In the genomic region with DNA sequence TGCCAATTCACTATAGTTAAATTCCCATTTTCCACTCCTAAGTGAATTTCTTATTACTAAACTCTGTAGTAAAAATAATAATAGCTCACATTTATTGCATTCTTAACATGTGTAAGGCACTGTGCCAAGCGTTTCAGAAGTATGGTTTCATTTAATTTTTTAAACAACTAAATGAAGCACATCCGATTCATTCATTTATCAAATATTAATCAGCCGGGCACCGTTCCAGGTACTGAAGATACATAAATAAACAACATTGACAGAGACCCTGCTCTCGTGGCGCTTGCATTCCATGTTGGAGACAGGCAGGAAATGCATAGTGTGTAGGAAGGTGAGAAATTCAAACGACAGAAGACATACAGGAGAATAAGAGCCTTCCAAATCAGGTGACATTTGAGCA, we compare ENCODE assay signal across 16 cellular contexts.
"Had no signal": no experiment of that assay in that cellular context is flagged by ENCODE, and none has a peak within 500 bp of the region (broad histone marks: within the 10 kb centered on the region; RNA-seq: fewer than 3 reads in every experiment).

No MANE protein-coding gene starts in this region.

- H3K36me3 Mint-ChIP-seq: activated naive CD8-positive, alpha-beta T cell; naive thymus-derived CD8-positive, alpha-beta T cell had no signal

- H3K36me3 ChIP-seq: adrenal gland, left ventricle myocardium inferior, prostate gland, thoracic aorta, upper lobe of left lung had no signal

- H3K4me3 Mint-ChIP-seq: activated naive CD8-positive, alpha-beta T cell; endodermal cell; naive thymus-derived CD8-positive, alpha-beta T cell had no signal

- H3K27ac ChIP-seq: adrenal gland, coronary artery, left ventricle myocardium inferior, prostate gland, thoracic aorta, upper lobe of left lung had no signal

- H3K27ac Mint-ChIP-seq: activated naive CD8-positive, alpha-beta T cell; activated T-helper 2 cell treated with anti-CD3 and anti-CD28 coated beads, Interferon-gamma antibody, Interleukin-2, Interleukin-4, amounts not matched to agents 10 μg/mL and 5 μg/mL and 100 μg/mL, durations not matched to agents 14 hours and 24 hours and 36 hours; endodermal cell; naive thymus-derived CD8-positive, alpha-beta T cell had no signal

- H3K4me3 ChIP-seq: adrenal gland, coronary artery, left ventricle myocardium inferior, prostate gland, thoracic aorta, upper lobe of left lung had no signal

- DNase-seq: activated naive CD4-positive, alpha-beta T cell; activated T-cell treated with anti-CD3 and anti-CD28 coated beads, Interleukin-2, amount 50 U/mL, for 1 hour; adrenal gland; hippocampal formation; left ventricle myocardium inferior; naive thymus-derived CD8-positive, alpha-beta T cell; stimulated activated CD4-positive, alpha-beta T cell treated with anti-CD3 and anti-CD28 coated beads, Interleukin-4, amount 100 ng/mL, for 1 hour; stimulated activated naive CD4-positive, alpha-beta T cell treated with Interleukin-2 at 50 U/mL for 16 hours; T-helper 1 cell had no signal

- H3K9me3 ChIP-seq: adrenal gland, left ventricle myocardium inferior, prostate gland, thoracic aorta, upper lobe of left lung had no signal

- H3K27me3 Mint-ChIP-seq: activated naive CD8-positive, alpha-beta T cell had no signal

- H3K4me1 ChIP-seq: adrenal gland, prostate gland had no signal

- H3K27me3 ChIP-seq: adrenal gland, upper lobe of left lung had no signal

- H3K9me3 Mint-ChIP-seq: naive thymus-derived CD8-positive, alpha-beta T cell had no signal
